In the genomic region with DNA sequence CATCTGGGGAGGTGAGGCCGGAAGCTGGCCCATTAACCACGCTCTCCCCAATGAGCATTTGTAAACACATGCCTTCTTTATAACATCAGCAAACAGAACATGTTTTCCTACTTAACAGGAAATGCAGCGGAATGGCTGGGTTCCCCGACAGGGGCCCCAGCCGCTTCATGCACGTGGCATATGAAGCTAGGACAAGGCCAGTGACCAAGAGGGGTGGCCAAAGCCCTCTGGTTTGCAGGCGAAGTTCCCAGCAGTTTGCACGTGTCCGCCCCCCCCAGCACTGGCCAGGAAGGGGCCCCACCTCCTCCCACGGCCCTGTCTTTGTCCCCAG, we compare ENCODE assay signal across 10 cellular contexts. TPM values are rescaled to one million over a fixed set of nuclear protein-coding genes. Genes with fewer than 3 reads are reported as not detected.
DNase-seq lines count a peak whose midpoint lies in the region; ATAC-seq, FAIRE-seq and TF ChIP-seq lines count a peak whose summit lies in the region.
"Had no signal": no experiment of that assay in that cellular context is flagged by ENCODE, and none has a peak within 500 bp of the region (broad histone marks: within the 10 kb centered on the region; RNA-seq: fewer than 3 reads in every experiment).

No MANE protein-coding gene starts in this region.

- BruUV-seq in GM12878 (replicated peaks; lab: Mats Ljungman, UMichigan): no TSS peak

- CTCF ChIA-PET in GM12878 (lab: Yijun Ruan, JAX): interaction anchor here (0.7 to 0.8 kb wide), 2 partner anchors 105 to 232 kb away, joined by 3 read pairs; no protein-coding TSS in a partner anchor

- no peaks in the 10 kb centered on the region for H4K20me1 ChIP-seq in GM12878 (ENCODE audit: control insufficient read depth, insufficient read depth)

- no peaks in the 10 kb centered on the region for H3K36me3 ChIP-seq in GM12878 (ENCODE audit: control insufficient read depth in 2 of 2, insufficient read depth in 2 of 2, low read length in 1 of 2)
- H3K36me3 ChIP-seq in subcutaneous abdominal adipose tissue (ENCODE audit: control insufficient read depth in 5 of 5, insufficient read depth in 5 of 5, low read length in 5 of 5): no peaks in the 10 kb centered on the region

- peak overlapping the region; percentile 79; the same call in 1 of the 2 replicates for H2AFZ ChIP-seq in GM12878 (ENCODE audit: control insufficient read depth, low read depth, low read length)

- no peak for TF ChIP-seq POLR2A in GM12878 (IDR thresholded peaks at IDR 0.05; ENCODE audit: low read depth, low read length)

- ATAC-seq in GM12878: no peak
- no peak for ATAC-seq in GM18870 (IDR thresholded peaks at IDR 0.05; ENCODE audit: unreplicated experiment)
- ATAC-seq in GM21619 (IDR thresholded peaks at IDR 0.05; ENCODE audit: unreplicated experiment): no peak

- FAIRE-seq in GM12878 (lab: Jason Lieb, UNC): no peak

- peak overlapping the region; percentile 89 for H3K4me2 ChIP-seq in GM12878 (ENCODE audit: control insufficient read depth, insufficient read depth)

- POLR2A ChIA-PET in GM12878 (lab: Charles Lee): interaction anchor here (0.6 kb wide), 1 partner anchor 1025 kb away, joined by 3 read pairs; no protein-coding TSS in a partner anchor

- DNase-seq in HL-60 (ENCODE audit: low read depth in 1 of 2, low spot score in 1 of 2) (no peak), GM12878 (ENCODE audit: low read depth, low spot score) (no peak), left kidney (ENCODE audit: low read depth, low spot score) (peak; percentile 76), NCI-H187 (lab: John Stamatoyannopoulos, UW) (no peak)
- no peak for DNase-seq in activated effector memory CD4-positive, alpha-beta T cell treated with Interleukin-2 at 50 U/mL for 16 hours

- TF ChIP-seq RAD21 in GM12878 (IDR thresholded peaks at IDR 0.05; ENCODE audit: insufficient read depth, low read depth, low read length): no peak

- in situ Hi-C loops in GM12878 (cut with MboI): no loop called here

- no peaks in the 10 kb centered on the region for H3K27me3 ChIP-seq in HL-60 (ENCODE audit: insufficient read depth, poor library complexity, severe bottlenecking)
- no peaks in the 10 kb centered on the region; a peak in 2 of 4 replicates for H3K27me3 ChIP-seq in GM12878 (replicated peaks in 1 of 2; ENCODE audit: control insufficient read depth in 2 of 2, insufficient read depth in 2 of 2, low read length in 1 of 2)
- peaks cover 0 to 11% (median 0%) of the 10 kb centered on the region in 5 donors for H3K27me3 ChIP-seq in subcutaneous abdominal adipose tissue (ENCODE audit: control insufficient read depth in 5 of 5, insufficient read depth in 4 of 5, low read length in 5 of 5)

- H3K9ac ChIP-seq in GM12878 (ENCODE audit: control insufficient read depth, insufficient read depth, low read length) (no peak overlapping the region), subcutaneous abdominal adipose tissue (ENCODE audit: low read length in 5 of 5) (no peak overlapping the region)

- WGBS in GM12878 (ENCODE audit: insufficient coverage, insufficient replicate concordance, low lambda C conversion rate, missing lambda C conversion rate): 80% methylated on average over 10 of the region's 10 CpGs

- SMC1A ChIA-PET in GM12878 (lab: Charles Lee; ENCODE audit: uncharacterized antibody, unreplicated experiment): interaction anchor here (2.1 kb wide), 1 partner anchor 146 kb away, joined by 12 read pairs; no protein-coding TSS in a partner anchor

- H3K27ac ChIP-seq in HL-60 (replicated peaks) (peak overlapping the region; percentile 96), GM12878 (ENCODE audit: control insufficient read depth, insufficient read depth) (no peak overlapping the region), subcutaneous abdominal adipose tissue (ENCODE audit: low read depth, low read length) (peak overlapping the region; percentile 72)

- no peaks in the 10 kb centered on the region for H3K79me2 ChIP-seq in GM12878 (ENCODE audit: control insufficient read depth, insufficient read depth, low read length)

- no peak overlapping the region for H3K4me3 ChIP-seq in HL-60 (replicated peaks; ENCODE audit: insufficient read depth, low read length)
- H3K4me3 ChIP-seq in GM12878: no peak overlapping the region
- peak overlapping the region in 2 of 5 donors; percentile 14 to 59 for H3K4me3 ChIP-seq in subcutaneous abdominal adipose tissue (ENCODE audit: low read depth in 1 of 5, low read length in 5 of 5)

- H3K4me1 ChIP-seq in GM12878 (ENCODE audit: control insufficient read depth, insufficient read depth, low read length) (peaks cover 28% of the 10 kb centered on the region), subcutaneous abdominal adipose tissue (ENCODE audit: control insufficient read depth in 5 of 5, insufficient read depth in 5 of 5, low read length in 5 of 5) (peaks cover 12 to 46% (median 35%) of the 10 kb centered on the region in 5 donors)

- TF ChIP-seq EP300 in GM12878 (IDR thresholded peaks at IDR 0.05; ENCODE audit: borderline replicate concordance in 1 of 2, control insufficient read depth in 1 of 2, low read depth in 2 of 2, low read length in 2 of 2): no peak

- no peaks in the 10 kb centered on the region for H3K9me3 ChIP-seq in GM12878 (replicated peaks; ENCODE audit: control insufficient read depth, insufficient read depth, low read length)
- no peaks in the 10 kb centered on the region for H3K9me3 ChIP-seq in subcutaneous abdominal adipose tissue (ENCODE audit: control insufficient read depth in 5 of 5, low read length in 5 of 5)

- intact Hi-C loops in GM12878 (cut with micrococcal nuclease; ENCODE audit: unreplicated experiment): loop anchor here (5.0 kb wide), 1 partner anchor 145 kb away; no protein-coding TSS in a partner anchor

- TF ChIP-seq CTCF in HL-60 (IDR thresholded peaks at IDR 0.05; ENCODE audit: insufficient read depth, low read length) (no peak), GM12878 (IDR thresholded peaks at IDR 0.05 in 2 of 3, conservative IDR thresholded peaks at IDR 0.05 in 1 of 3; ENCODE audit: control insufficient read depth in 2 of 3, extremely low read depth in 1 of 3, insufficient read depth in 1 of 3, low read depth in 3 of 3, low read length in 3 of 3) (no peak)

- RAD21 ChIA-PET in GM12878 (lab: Charles Lee; ENCODE audit: unreplicated experiment): interaction anchor here (2.5 kb wide), 1 partner anchor 146 kb away, joined by 12 read pairs; no protein-coding TSS in a partner anchor

TF ChIP-seq in GM12878, 131 proteins besides CTCF, POLR2A, EP300 and RAD21:
- TF ChIP-seq ZNF622 (IDR thresholded peaks at IDR 0.05): no peak
- no peak for TF ChIP-seq SREBF1 (IDR thresholded peaks at IDR 0.05; ENCODE audit: low read length)
- no peak for TF ChIP-seq BRCA1 (IDR thresholded peaks at IDR 0.05; ENCODE audit: low read depth, low read length)
- TF ChIP-seq RUNX3 (IDR thresholded peaks at IDR 0.05; ENCODE audit: low read length): no peak

RNA-seq across cellular contexts. Expression of gene LINC01488, which starts 38.7 kb away (rescaled TPM):
- not detected in 2 replicates for total RNA-seq in GM12878 (2013; cell fraction: nucleolus; rRNA removed)
- not detected in 2 replicates for total RNA-seq in GM12878 (2014; rRNA removed)
- total RNA-seq in GM12878 (2014; rRNA removed; fragmentation: Illumina TruSeq; extraction: Trizol): not detected in 2 replicates
- total RNA-seq in GM12878 (2021): not detected in 2 replicates
- polyA plus RNA-seq in GM12878 (2011; ENCODE audit: low read depth): not detected
- polyA plus RNA-seq in GM12878 (2011; rRNA removed): not detected in 2 replicates
- not detected in 2 replicates for polyA plus RNA-seq in GM12878 (2011; cell fraction: cytosol; rRNA removed)
- not detected in 2 replicates for polyA plus RNA-seq in GM12878 (2011; cell fraction: nucleus; rRNA removed)
- polyA plus RNA-seq in GM12878 (2012): not detected in 2 replicates
- polyA plus RNA-seq in GM12878 (2014; fragmentation: Illumina TruSeq; extraction: Trizol): not detected in 2 replicates
- polyA plus RNA-seq in GM12878 (2014; fragmentation: Nextera tagmentation; extraction: Ambion mirVana): not detected
- not detected in 2 replicates for polyA plus RNA-seq in GM12878 (2014; rRNA removed)
- polyA plus RNA-seq in GM12878 (2016; fragmentation: Nextera tagmentation; extraction: Ambion mirVana): not detected
- not detected in 2 replicates for polyA minus RNA-seq in GM12878 (2011; rRNA and poly(A)+ RNA removed)
- not detected in 2 replicates for polyA minus RNA-seq in GM12878 (2011; cell fraction: cytosol; rRNA and poly(A)+ RNA removed)
- polyA minus RNA-seq in GM12878 (2011; cell fraction: nucleus; rRNA and poly(A)+ RNA removed): not detected in 2 replicates
- total RNA-seq: subcutaneous adipose tissue; T-helper 1 cell treated with Interleukin-12 subunit alpha and Interleukin-12 subunit beta and Interleukin-4 antibody, amounts not matched to agents 30 ng/mL and 1 ng/mL, for 36 hours had no signal
